19 cellular contexts compared by ENCODE assay signal in the genomic region with DNA sequence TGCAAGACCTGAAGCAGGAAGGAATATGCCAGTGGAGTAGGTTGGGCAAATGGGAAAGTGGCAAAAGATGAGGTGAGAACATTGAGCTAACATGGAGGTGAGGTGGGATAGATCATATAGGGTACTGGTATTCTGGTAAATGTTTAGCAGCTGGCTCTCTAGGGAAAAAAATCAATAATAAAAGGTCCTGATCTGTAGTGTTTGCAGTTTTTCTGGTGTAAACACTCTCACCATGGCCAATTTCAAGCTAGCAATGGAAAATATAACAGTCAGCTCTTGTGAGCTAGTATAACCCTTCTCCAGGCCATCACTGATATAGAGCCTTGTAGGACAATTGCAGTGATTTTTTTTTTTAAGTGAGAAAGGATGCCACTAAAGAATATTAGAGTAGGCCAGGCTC. TPM values are rescaled to one million over a fixed set of nuclear protein-coding genes. Genes with fewer than 3 reads are reported as not detected.
DNase-seq lines count a peak whose midpoint lies in the region; ATAC-seq and TF ChIP-seq lines count a peak whose summit lies in the region.
"Had no signal": no experiment of that assay in that cellular context is flagged by ENCODE, and none has a peak within 500 bp of the region (broad histone marks: within the 10 kb centered on the region; RNA-seq: fewer than 3 reads in every experiment).

No MANE protein-coding gene starts in this region.

- no peak overlapping the region for H3K4me3 ChIP-seq in breast epithelium
- no peak overlapping the region for H3K4me3 ChIP-seq in right lobe of liver
- H3K4me3 ChIP-seq in sigmoid colon, result no peak overlapping the region
- H3K4me3 ChIP-seq: A549; BLaER1 treated with 17β-estradiol and CSF1 and Interleukin-3, amounts not matched to agents 10 nM and 100 nM had no signal

- CTCF ChIA-PET in MCF 10A (lab: Yijun Ruan, JAX), result no interaction called here

- DNase-seq in MCF 10A (ENCODE audit: unreplicated experiment) (no peak), breast epithelium (ENCODE audit: low spot score in 2 of 2) (no peak), DMS53 treated with DMSO at 0.1 percent for 48 hours (lab: John Stamatoyannopoulos, UW; ENCODE audit: unreplicated experiment) (peak; percentile 3), left lobe of liver (ENCODE audit: low spot score) (no peak), right lobe of liver (no peak), sigmoid colon (no peak), T1000 (lab: John Stamatoyannopoulos, UW) (no peak)
- DNase-seq: AML-193; Caco-2; Calu3; CD4-positive, alpha-beta T cell; CD8-positive, alpha-beta T cell; DMS79 treated with DMSO at 0.1 percent for 48 hours; GF-D8 had no signal

- no peaks in the 10 kb centered on the region for H3K9me3 Mint-ChIP-seq in MCF 10A (ENCODE audit: unreplicated experiment)
- H3K9me3 Mint-ChIP-seq: CD4-positive, alpha-beta T cell; CD8-positive, alpha-beta T cell had no signal

- TF ChIP-seq CTCF in MCF 10A (IDR thresholded peaks at IDR 0.05; ENCODE audit: unreplicated experiment) (no peak), breast epithelium (IDR thresholded peaks at IDR 0.05) (no peak), right lobe of liver (IDR thresholded peaks at IDR 0.05) (no peak), sigmoid colon (IDR thresholded peaks at IDR 0.05) (no peak)

- BruUV-seq in MCF 10A (replicated peaks; lab: Mats Ljungman, UMichigan), result no TSS peak

- H3K4me3 Mint-ChIP-seq in MCF 10A (ENCODE audit: unreplicated experiment), result no peak overlapping the region
- H3K4me3 Mint-ChIP-seq: B cell; CD4-positive, alpha-beta T cell; CD8-positive, alpha-beta T cell had no signal

- peak; percentile 46 for ATAC-seq in left lobe of liver
- peak; percentile 23 to 80 (median 66) for ATAC-seq in right lobe of liver
- ATAC-seq in GM21360 (IDR thresholded peaks at IDR 0.05; ENCODE audit: unreplicated experiment), result no peak
- ATAC-seq: A549; CD8-positive, alpha-beta T cell had no signal

- H3K27ac Mint-ChIP-seq in MCF 10A (ENCODE audit: low read depth, unreplicated experiment), result peak overlapping the region; percentile 40
- H3K27ac Mint-ChIP-seq: B cell; CD4-positive, alpha-beta T cell; CD8-positive, alpha-beta T cell had no signal

- POLR2A ChIA-PET in MCF 10A (lab: Yijun Ruan, JAX), result interaction anchor here (0.6 kb wide), 1 partner anchor 12 kb away, joined by 4 read pairs; no protein-coding TSS in a partner anchor

- TF ChIP-seq EP300 in sigmoid colon (IDR thresholded peaks at IDR 0.05), result no peak

- no peaks in the 10 kb centered on the region for H3K9me3 ChIP-seq in breast epithelium
- no peaks in the 10 kb centered on the region for H3K9me3 ChIP-seq in right lobe of liver
- H3K9me3 ChIP-seq in sigmoid colon, result no peaks in the 10 kb centered on the region
- H3K9me3 ChIP-seq: A549, Caco-2 had no signal

- H3K4me1 Mint-ChIP-seq in MCF 10A (ENCODE audit: insufficient read depth, unreplicated experiment), result peaks cover 6% of the 10 kb centered on the region
- H3K4me1 Mint-ChIP-seq: B cell had no signal

- intact Hi-C loops in MCF 10A (cut with micrococcal nuclease), result no loop called here
- intact Hi-C loops in breast epithelium (cut with DNase I; ENCODE audit: low total_unique reads), result no loop called here
- intact Hi-C loops in right lobe of liver (cut with DNase I), result no loop called here
- intact Hi-C loops in sigmoid colon (cut with DNase I), result no loop called here

- H3K27ac ChIP-seq in breast epithelium (no peak overlapping the region), right lobe of liver (no peak overlapping the region), sigmoid colon (no peak overlapping the region)
- H3K27ac ChIP-seq: A549; BLaER1 treated with 17β-estradiol and CSF1 and Interleukin-3, amounts not matched to agents 10 nM and 100 nM; C4-2B had no signal

- no peaks in the 10 kb centered on the region for H3K36me3 ChIP-seq in breast epithelium
- no peaks in the 10 kb centered on the region for H3K36me3 ChIP-seq in right lobe of liver
- H3K36me3 ChIP-seq in sigmoid colon, result no peaks in the 10 kb centered on the region

- no peaks in the 10 kb centered on the region for H3K27me3 ChIP-seq in breast epithelium
- no peaks in the 10 kb centered on the region for H3K27me3 ChIP-seq in right lobe of liver
- no peaks in the 10 kb centered on the region for H3K27me3 ChIP-seq in sigmoid colon
- H3K27me3 ChIP-seq: BLaER1 treated with 17β-estradiol and CSF1 and Interleukin-3, amounts not matched to agents 10 nM and 100 nM had no signal

- no peaks in the 10 kb centered on the region for H3K27me3 Mint-ChIP-seq in MCF 10A (ENCODE audit: insufficient read depth, unreplicated experiment)
- H3K27me3 Mint-ChIP-seq: B cell; CD4-positive, alpha-beta T cell had no signal

- no peaks in the 10 kb centered on the region for H3K4me1 ChIP-seq in breast epithelium
- no peaks in the 10 kb centered on the region for H3K4me1 ChIP-seq in right lobe of liver
- no peaks in the 10 kb centered on the region for H3K4me1 ChIP-seq in sigmoid colon
- H3K4me1 ChIP-seq: A549 had no signal

- TF ChIP-seq POLR2A in breast epithelium (IDR thresholded peaks at IDR 0.05), result no peak
- no peak for TF ChIP-seq POLR2A in right lobe of liver (IDR thresholded peaks at IDR 0.05)
- no peak for TF ChIP-seq POLR2A in sigmoid colon (IDR thresholded peaks at IDR 0.05)

- no peaks in the 10 kb centered on the region for H3K36me3 Mint-ChIP-seq in MCF 10A (ENCODE audit: insufficient read depth, unreplicated experiment)

RNA-seq across cellular contexts. Expression of a gene that starts 31.3 kb away (rescaled TPM):
- total RNA-seq in MCF 10A (2022) (13.4 and 17.5 TPM in 2 replicates), breast epithelium (10 to 100 TPM in 2 of 3 donors, 1 to 10 TPM in 1; 9.8 to 19.8 (median 10.7) TPM), left lobe of liver (2.2 TPM), right lobe of liver (1 to 10 TPM; 1.6 to 10.0 (median 2.4) TPM), sigmoid colon (1 to 10 TPM; 5.9 to 9.4 (median 7.3) TPM)
- 1 to 10 TPM; 3.6 to 9.6 (median 3.9) TPM for polyA plus RNA-seq in sigmoid colon
